In genomic region chr6:27908017-27908416, GRCh38 we compare ENCODE assay signal across 25 cellular contexts. TPM values are rescaled to one million over a fixed set of nuclear protein-coding genes. Genes with fewer than 3 reads are reported as not detected.
"Had no signal": no experiment of that assay in that cellular context is flagged by ENCODE, and none has a peak within 500 bp of the region (broad histone marks: within the 10 kb centered on the region; RNA-seq: fewer than 3 reads in every experiment).

No MANE protein-coding gene starts in this region.

- H3K9me3 Mint-ChIP-seq: activated B cell treated with CpG ODN at 0.5 μM for 24 hours; activated CD4-positive, alpha-beta memory T cell treated with anti-CD3 and anti-CD28 coated beads for 36 hours; activated CD4-positive, alpha-beta T cell treated with anti-CD3 and anti-CD28 coated beads, Interleukin-2, amount 10 ng/mL, durations not matched to agents 7 days and 5 days; activated naive CD8-positive, alpha-beta T cell treated with anti-CD3 and anti-CD28 coated beads, Interleukin-2, amount 10 ng/mL, durations not matched to agents 7 days and 5 days; activated T-cell treated with anti-CD3 and anti-CD28 coated beads, Interleukin-2, amount 50 U/mL, for 24 hours; T-helper 1 cell treated with Interleukin-12 subunit alpha and Interleukin-12 subunit beta and Interleukin-4 antibody, amounts not matched to agents 30 μg/mL and 1 μg/mL, for 36 hours had no signal

- H3K4me1 ChIP-seq: adrenal gland had no signal

- H3K4me3 Mint-ChIP-seq: activated B cell treated with CpG ODN at 0.5 μM for 24 hours; activated CD4-positive, alpha-beta memory T cell treated with anti-CD3 and anti-CD28 coated beads for 36 hours; activated CD4-positive, alpha-beta T cell treated with anti-CD3 and anti-CD28 coated beads, Interleukin-2, amount 10 ng/mL, durations not matched to agents 7 days and 5 days; activated naive CD8-positive, alpha-beta T cell treated with anti-CD3 and anti-CD28 coated beads, Interleukin-2, amount 10 ng/mL, durations not matched to agents 7 days and 5 days; activated T-cell treated with anti-CD3 and anti-CD28 coated beads, Interleukin-2, amount 50 U/mL, for 24 hours; T-helper 1 cell treated with Interleukin-12 subunit alpha and Interleukin-12 subunit beta and Interleukin-4 antibody, amounts not matched to agents 30 μg/mL and 1 μg/mL, for 36 hours had no signal

- H3K27me3 Mint-ChIP-seq: activated B cell treated with CpG ODN at 0.5 μM for 24 hours had no signal

- H3K36me3 Mint-ChIP-seq: activated CD4-positive, alpha-beta memory T cell treated with anti-CD3 and anti-CD28 coated beads for 36 hours; activated naive CD8-positive, alpha-beta T cell treated with anti-CD3 and anti-CD28 coated beads, Interleukin-2, amount 10 ng/mL, durations not matched to agents 7 days and 5 days had no signal

- H3K27ac ChIP-seq: adrenal gland had no signal

- H3K27ac Mint-ChIP-seq: activated B cell treated with CpG ODN at 0.5 μM for 24 hours; activated CD4-positive, alpha-beta memory T cell treated with anti-CD3 and anti-CD28 coated beads for 36 hours; activated CD4-positive, alpha-beta T cell treated with anti-CD3 and anti-CD28 coated beads, Interleukin-2, amount 10 ng/mL, durations not matched to agents 7 days and 5 days; activated naive CD8-positive, alpha-beta T cell treated with anti-CD3 and anti-CD28 coated beads, Interleukin-2, amount 10 ng/mL, durations not matched to agents 7 days and 5 days; activated T-cell treated with anti-CD3 and anti-CD28 coated beads, Interleukin-2, amount 50 U/mL, for 24 hours; T-helper 1 cell treated with Interleukin-12 subunit alpha and Interleukin-12 subunit beta and Interleukin-4 antibody, amounts not matched to agents 30 μg/mL and 1 μg/mL, for 36 hours had no signal

- H3K9me3 ChIP-seq: adrenal gland, MG63 had no signal

- FAIRE-seq: RCC 7860 had no signal

- DNase-seq: activated B cell treated with CpG ODN at 0.5 μM for 24 hours; activated CD4-positive, alpha-beta memory T cell treated with anti-CD3 and anti-CD28 coated beads for 36 hours; activated CD4-positive, alpha-beta T cell treated with anti-CD3 and anti-CD28 coated beads for 1 hour; activated CD4-positive, alpha-beta T cell treated with anti-CD3 and anti-CD28 coated beads, Interleukin-2, amount 10 ng/mL, durations not matched to agents 7 days and 5 days; activated naive CD4-positive, alpha-beta T cell treated with anti-CD3 and anti-CD28 coated beads, Interleukin-2, amount 50 U/mL, for 16 hours; activated naive CD8-positive, alpha-beta T cell treated with anti-CD3 and anti-CD28 coated beads, Interleukin-2, amount 10 ng/mL, durations not matched to agents 7 days and 5 days; activated T-cell treated with anti-CD3 and anti-CD28 coated beads, Interleukin-2, amount 50 U/mL, for 24 hours; adrenal gland; anterior cingulate cortex; caudate nucleus; IMR-90; KG1; MG63; MV-4-11; NCI-H1092 treated with DMSO at 0.1 percent for 48 hours; NCI-H1417 treated with DMSO at 0.1 percent for 48 hours; NCI-H1694 treated with DMSO at 0.1 percent for 48 hours; NCI-H2029 treated with DMSO at 0.1 percent for 48 hours; NCI-H510A treated with DMSO at 0.1 percent for 48 hours; PC-3; SHP77 had no signal

- H3K4me3 ChIP-seq: adrenal gland, MG63 had no signal

- H3K36me3 ChIP-seq: adrenal gland, MG63 had no signal

- H3K27me3 ChIP-seq: adrenal gland had no signal

RNA-seq across cellular contexts. Expression of gene OR2B2, which starts 4.2 kb away (rescaled TPM):
- total RNA-seq: activated B cell treated with CpG ODN at 0.5 μM for 24 hours; activated CD4-positive, alpha-beta memory T cell treated with anti-CD3 and anti-CD28 coated beads for 36 hours; activated CD4-positive, alpha-beta T cell treated with anti-CD3 and anti-CD28 coated beads, Interleukin-2, amount 10 ng/mL, durations not matched to agents 7 days and 5 days; activated naive CD8-positive, alpha-beta T cell treated with anti-CD3 and anti-CD28 coated beads, Interleukin-2, amount 10 ng/mL, durations not matched to agents 7 days and 5 days; adrenal gland; cerebellum; IMR-90; PC-3; SK-MEL-5 had no signal
- polyA plus RNA-seq: adrenal gland, IMR-90 had no signal

RNA-seq across cellular contexts. Expression of gene OR2B6, which starts 49.0 kb away (rescaled TPM):
- total RNA-seq: activated B cell treated with CpG ODN at 0.5 μM for 24 hours; activated CD4-positive, alpha-beta memory T cell treated with anti-CD3 and anti-CD28 coated beads for 36 hours; activated CD4-positive, alpha-beta T cell treated with anti-CD3 and anti-CD28 coated beads, Interleukin-2, amount 10 ng/mL, durations not matched to agents 7 days and 5 days; activated naive CD8-positive, alpha-beta T cell treated with anti-CD3 and anti-CD28 coated beads, Interleukin-2, amount 10 ng/mL, durations not matched to agents 7 days and 5 days; adrenal gland; cerebellum; IMR-90; PC-3; SK-MEL-5 had no signal
- polyA plus RNA-seq: adrenal gland, IMR-90 had no signal
